In genomic region chr17:1746975-1747543, GRCh38 we compare ENCODE assay signal across 15 cellular contexts. TPM values are rescaled to one million over a fixed set of nuclear protein-coding genes. Genes with fewer than 3 reads are reported as not detected.
DNase-seq lines count a peak whose midpoint lies in the region; ATAC-seq and TF ChIP-seq lines count a peak whose summit lies in the region.
"Had no signal": no experiment of that assay in that cellular context is flagged by ENCODE, and none has a peak within 500 bp of the region (broad histone marks: within the 10 kb centered on the region; RNA-seq: fewer than 3 reads in every experiment).

No MANE protein-coding gene starts in this region.

- H3K27me3 ChIP-seq in mammary epithelial cell (ENCODE audit: insufficient read depth, low read length), result no peaks in the 10 kb centered on the region
- H3K27me3 ChIP-seq in hepatocyte, result no peaks in the 10 kb centered on the region
- no peaks in the 10 kb centered on the region for H3K27me3 ChIP-seq in neural progenitor cell
- H3K27me3 ChIP-seq: neutrophil had no signal

- TF ChIP-seq CTCF in mammary epithelial cell (conservative IDR thresholded peaks at IDR 0.05 in 1 of 2, IDR thresholded peaks at IDR 0.05 in 1 of 2; ENCODE audit: extremely low read depth in 1 of 2, insufficient read depth in 1 of 2, low read depth in 1 of 2, low read length in 2 of 2), result no peak
- TF ChIP-seq CTCF in hepatocyte (IDR thresholded peaks at IDR 0.05; ENCODE audit: poor library complexity), result no peak
- TF ChIP-seq CTCF in neural progenitor cell (IDR thresholded peaks at IDR 0.05), result no peak

- no peaks in the 10 kb centered on the region for H3K9me3 Mint-ChIP-seq in neural progenitor cell
- H3K9me3 Mint-ChIP-seq: activated T-cell treated with anti-CD3 and anti-CD28 coated beads, Interleukin-2, amount 50 U/mL, for 72 hours had no signal

- DNase-seq in NCI-H2171 (lab: John Stamatoyannopoulos, UW), result peak; percentile 98
- peak; percentile 51 for DNase-seq in mammary epithelial cell
- DNase-seq in hepatocyte (ENCODE audit: low spot score), result peak; percentile 82
- no peak for DNase-seq in sciatic nerve (ENCODE audit: low spot score)
- no peak for DNase-seq in neural progenitor cell (ENCODE audit: low spot score)
- no peak for DNase-seq in retina
- no peak for DNase-seq in NCI-H1436 (lab: John Stamatoyannopoulos, UW)
- DNase-seq: activated T-cell treated with anti-CD3 and anti-CD28 coated beads, Interleukin-2, amount 50 U/mL, for 72 hours; erythroblast; NCI-H1048; stimulated activated CD4-positive, alpha-beta T cell treated with anti-CD3 and anti-CD28 coated beads, Interleukin-4, amount 100 ng/mL, for 4 hours; stimulated activated naive CD8-positive, alpha-beta T cell treated with anti-CD3 and anti-CD28 coated beads, Interleukin-15, Interleukin-2, amounts not matched to agents 100 U/mL and 50 U/mL, for 24 hours had no signal

- no peaks in the 10 kb centered on the region for H3K36me3 ChIP-seq in mammary epithelial cell (ENCODE audit: insufficient read depth, low read length)
- no peaks in the 10 kb centered on the region for H3K36me3 ChIP-seq in hepatocyte (replicated peaks; ENCODE audit: insufficient read depth, low read depth)
- no peaks in the 10 kb centered on the region for H3K36me3 ChIP-seq in neural progenitor cell
- H3K36me3 ChIP-seq: neutrophil had no signal

- H3K36me3 Mint-ChIP-seq in neural progenitor cell, result no peaks in the 10 kb centered on the region

- H3K79me2 ChIP-seq in mammary epithelial cell (ENCODE audit: insufficient read depth, low read length) (no peaks in the 10 kb centered on the region), hepatocyte (peaks cover 2% of the 10 kb centered on the region), neural progenitor cell (ENCODE audit: low read depth) (no peaks in the 10 kb centered on the region)

- H3K9me3 ChIP-seq in mammary epithelial cell (replicated peaks; ENCODE audit: insufficient read depth, low read length), result no peaks in the 10 kb centered on the region
- no peaks in the 10 kb centered on the region for H3K9me3 ChIP-seq in hepatocyte (ENCODE audit: low read depth)
- H3K9me3 ChIP-seq in neural progenitor cell (ENCODE audit: low read depth), result no peaks in the 10 kb centered on the region
- H3K9me3 ChIP-seq: neutrophil had no signal

- no peak overlapping the region for H3K27ac Mint-ChIP-seq in neural progenitor cell
- H3K27ac Mint-ChIP-seq: activated T-cell treated with anti-CD3 and anti-CD28 coated beads, Interleukin-2, amount 50 U/mL, for 72 hours had no signal

- CTCF ChIA-PET in mammary epithelial cell (lab: Charles Lee; ENCODE audit: low non-redundant PET), result no interaction called here

- H3K4me3 Mint-ChIP-seq in neural progenitor cell, result no peak overlapping the region
- H3K4me3 Mint-ChIP-seq: activated T-cell treated with anti-CD3 and anti-CD28 coated beads, Interleukin-2, amount 50 U/mL, for 72 hours had no signal

- H3K9me2 ChIP-seq in hepatocyte (replicated peaks; ENCODE audit: insufficient read depth), result no peaks in the 10 kb centered on the region

- H3K4me3 ChIP-seq in mammary epithelial cell (replicated peaks in 1 of 3; ENCODE audit: insufficient read depth in 1 of 3, low read depth in 2 of 3, low read length in 3 of 3), result no peak overlapping the region
- no peak overlapping the region for H3K4me3 ChIP-seq in hepatocyte
- H3K4me3 ChIP-seq in neural progenitor cell, result no peak overlapping the region

- H3K27me3 Mint-ChIP-seq in neural progenitor cell (ENCODE audit: insufficient read depth, low read depth), result peaks cover 13% of the 10 kb centered on the region

- peaks cover 4% of the 10 kb centered on the region for H3K4me1 Mint-ChIP-seq in neural progenitor cell

- intact Hi-C loops in mammary epithelial cell (cut with micrococcal nuclease) (no loop called here), sciatic nerve (cut with DNase I) (no loop called here)

- H3F3A ChIP-seq in neural progenitor cell (ENCODE audit: low read depth), result peaks cover 2% of the 10 kb centered on the region

- in situ Hi-C loops in mammary epithelial cell (cut with MboI; ENCODE audit: low sequenced_read_pairs in 2 of 2), result no loop called here

- H4K20me1 ChIP-seq in mammary epithelial cell (ENCODE audit: insufficient read depth, low read length) (no peaks in the 10 kb centered on the region), hepatocyte (ENCODE audit: insufficient read depth, poor library complexity, severe bottlenecking) (no peaks in the 10 kb centered on the region), neural progenitor cell (ENCODE audit: low read depth) (no peaks in the 10 kb centered on the region)

- peak overlapping the region; percentile 68 for H2AFZ ChIP-seq in mammary epithelial cell (ENCODE audit: low read depth, low read length)
- H2AFZ ChIP-seq in hepatocyte, result no peak overlapping the region
- no peak overlapping the region for H2AFZ ChIP-seq in neural progenitor cell (replicated peaks)

- ATAC-seq in sciatic nerve (peak; percentile 86), HG03521 (IDR thresholded peaks at IDR 0.05; ENCODE audit: unreplicated experiment) (no peak)
- ATAC-seq: activated T-cell treated with anti-CD3 and anti-CD28 coated beads, Interleukin-2, amount 50 U/mL, for 72 hours; stimulated activated naive CD8-positive, alpha-beta T cell treated with anti-CD3 and anti-CD28 coated beads, Interleukin-15, Interleukin-2, amounts not matched to agents 100 U/mL and 50 U/mL, for 24 hours had no signal

- peak overlapping the region; percentile 39 for H3K4me2 ChIP-seq in mammary epithelial cell (ENCODE audit: insufficient read depth, low read depth, low read length)
- H3K4me2 ChIP-seq in hepatocyte, result peak overlapping the region; percentile 29
- no peak overlapping the region for H3K4me2 ChIP-seq in neural progenitor cell

- no peak overlapping the region for H3K27ac ChIP-seq in mammary epithelial cell (ENCODE audit: insufficient read depth, low read depth, low read length)
- peak overlapping the region; percentile 88 for H3K27ac ChIP-seq in hepatocyte
- no peak overlapping the region for H3K27ac ChIP-seq in neural progenitor cell
- H3K27ac ChIP-seq: C4-2B, neutrophil had no signal

- H3K4me1 ChIP-seq in mammary epithelial cell (ENCODE audit: insufficient read depth, low read length), result peaks cover 11% of the 10 kb centered on the region
- H3K4me1 ChIP-seq in hepatocyte (ENCODE audit: insufficient read depth), result peaks cover 19% of the 10 kb centered on the region
- no peaks in the 10 kb centered on the region for H3K4me1 ChIP-seq in neural progenitor cell

- H3K9ac ChIP-seq in mammary epithelial cell (ENCODE audit: insufficient read depth, low read length) (no peak overlapping the region), neural progenitor cell (no peak overlapping the region)

- BruUV-seq in mammary epithelial cell (replicated peaks; lab: Mats Ljungman, UMichigan), result no TSS peak

- 4% methylated on average over 7 of the region's 22 CpGs for WGBS in mammary epithelial cell (ENCODE audit: low coverage, missing lambda C conversion rate)
- 82% methylated on average over 22 of the region's 22 CpGs for WGBS in hepatocyte (ENCODE audit: low lambda C conversion rate, missing lambda C conversion rate)

- dilution Hi-C loops in mammary epithelial cell (cut with HindIII; ENCODE audit: low sequenced_read_pairs), result no loop called here

RNA-seq across cellular contexts. Expression of gene SERPINF2, which starts 4.4 kb away (rescaled TPM):
- total RNA-seq in mammary epithelial cell (1 to 10 TPM; 5.7 to 7.3 TPM), hepatocyte (127 and 140 TPM in 2 replicates), sciatic nerve (3.2 TPM), neural progenitor cell (ENCODE audit: low replicate concordance) (0.59 TPM in 1 of 2 replicates, not detected in the other)
- polyA plus RNA-seq in mammary epithelial cell (10.1 TPM), hepatocyte (127 and 164 TPM in 2 replicates)
- 3.7 TPM for polyA minus RNA-seq in mammary epithelial cell

RNA-seq across cellular contexts. Expression of gene SERPINF1, which starts 14.8 kb away (rescaled TPM):
- total RNA-seq in mammary epithelial cell (10 to 100 TPM; 10.8 to 89.5 TPM), hepatocyte (1,201 and 1,404 TPM in 2 replicates), sciatic nerve (592 TPM), neural progenitor cell (ENCODE audit: low replicate concordance) (57.9 and 93.5 TPM in 2 replicates)
- polyA plus RNA-seq in mammary epithelial cell (85.4 TPM), hepatocyte (739 and 774 TPM in 2 replicates)
- 77.9 TPM for polyA minus RNA-seq in mammary epithelial cell

RNA-seq across cellular contexts. Expression of gene WDR81, which starts 22.6 kb away (rescaled TPM):
- 10 to 100 TPM; 17.8 to 35.5 TPM for total RNA-seq in mammary epithelial cell
- 10.2 TPM for polyA plus RNA-seq in mammary epithelial cell
- 8.5 TPM for polyA minus RNA-seq in mammary epithelial cell
- total RNA-seq in hepatocyte, result 16.9 and 24.4 TPM in 2 replicates
- polyA plus RNA-seq in hepatocyte, result 24.0 and 27.6 TPM in 2 replicates
- total RNA-seq in sciatic nerve, result 26.1 TPM
- total RNA-seq in neural progenitor cell (ENCODE audit: low replicate concordance), result 1.9 and 10.4 TPM in 2 replicates

RNA-seq across cellular contexts. Expression of gene TLCD2, which starts 36.9 kb away (rescaled TPM):
- total RNA-seq in mammary epithelial cell (1 to 10 TPM; 2.2 to 5.7 TPM), hepatocyte (4.5 and 4.9 TPM in 2 replicates), sciatic nerve (13.6 TPM), neural progenitor cell (ENCODE audit: low replicate concordance) (0.15 and 0.28 TPM in 2 replicates)
- polyA plus RNA-seq in mammary epithelial cell (0.87 TPM), hepatocyte (2.0 and 3.0 TPM in 2 replicates)
- 4.4 TPM for polyA minus RNA-seq in mammary epithelial cell

Comparison
In these comparisons a context has a peak if more than half of its experiments do, and no peak if none do; other contexts are left out.
1. DNase-seq: peak in NCI-H2171 (single experiment), mammary epithelial cell (single experiment) and hepatocyte (single experiment); none in sciatic nerve (single experiment), neural progenitor cell (single experiment), retina (single experiment) and NCI-H1436 (single experiment).
2. RNA of gene SERPINF2, which starts 4.4 kb away (total RNA-seq): 127 to 140 TPM in hepatocyte; 5.7 to 7.3 TPM in mammary epithelial cell, 3.2 TPM in sciatic nerve (single experiment) and 0.59 TPM in neural progenitor cell; every median in the first group is over 10 times any median in the second.